16 cellular contexts compared by ENCODE assay signal in genomic region chr3:16179771-16180736, GRCh38. TPM values are rescaled to one million over a fixed set of nuclear protein-coding genes. Genes with fewer than 3 reads are reported as not detected.
DNase-seq lines count a peak whose midpoint lies in the region; ATAC-seq and TF ChIP-seq lines count a peak whose summit lies in the region.
"Had no signal": no experiment of that assay in that cellular context is flagged by ENCODE, and none has a peak within 500 bp of the region (broad histone marks: within the 10 kb centered on the region; RNA-seq: fewer than 3 reads in every experiment).

No MANE protein-coding gene starts in this region.

- no peaks in the 10 kb centered on the region for H3K9me3 ChIP-seq in Panc1 (ENCODE audit: control insufficient read depth, insufficient read depth, low read depth, low read length)
- no peaks in the 10 kb centered on the region for H3K9me3 ChIP-seq in esophagus muscularis mucosa
- H3K9me3 ChIP-seq: heart right ventricle had no signal

- H3K36me3 ChIP-seq in GM23338 (ENCODE audit: insufficient read depth) (no peaks in the 10 kb centered on the region), Panc1 (ENCODE audit: control insufficient read depth, insufficient read depth, low read length) (no peaks in the 10 kb centered on the region), esophagus muscularis mucosa (peaks cover 0 to 46% (median 4%) of the 10 kb centered on the region in 4 donors)
- H3K36me3 ChIP-seq: heart right ventricle had no signal

- TF ChIP-seq CTCF in GM23338 (conservative IDR thresholded peaks at IDR 0.05; ENCODE audit: low read depth in 2 of 2) (no peak), Panc1 (IDR thresholded peaks at IDR 0.05) (no peak), esophagus muscularis mucosa (IDR thresholded peaks at IDR 0.05) (no peak)

- H3K4me1 Mint-ChIP-seq in GM23338 = peaks cover 13% of the 10 kb centered on the region
- H3K4me1 Mint-ChIP-seq in activated naive CD8-positive, alpha-beta T cell treated with anti-CD3 and anti-CD28 coated beads, Interleukin-2, amount 50 U/mL, for 24 hours = no peaks in the 10 kb centered on the region

- H4K20me1 ChIP-seq in GM23338 (replicated peaks; ENCODE audit: insufficient read depth) = no peaks in the 10 kb centered on the region

- H3K27me3 ChIP-seq in GM23338 (ENCODE audit: insufficient read depth) = no peaks in the 10 kb centered on the region
- no peaks in the 10 kb centered on the region for H3K27me3 ChIP-seq in Panc1 (ENCODE audit: control insufficient read depth, insufficient read depth, low read length)
- no peaks in the 10 kb centered on the region for H3K27me3 ChIP-seq in esophagus muscularis mucosa

- WGBS in esophagus muscularis mucosa = 83% methylated on average over 14 of the region's 15 CpGs

- no peaks in the 10 kb centered on the region for H3K9me3 Mint-ChIP-seq in GM23338
- H3K9me3 Mint-ChIP-seq in activated naive CD8-positive, alpha-beta T cell treated with anti-CD3 and anti-CD28 coated beads, Interleukin-2, amount 50 U/mL, for 24 hours = no peaks in the 10 kb centered on the region
- H3K9me3 Mint-ChIP-seq: activated naive CD4-positive, alpha-beta T cell treated with anti-CD3 and anti-CD28 coated beads, Interleukin-2, amount 50 U/mL, for 72 hours; CD4-positive, CD25-positive, alpha-beta regulatory T cell had no signal

- no peaks in the 10 kb centered on the region for H3F3A ChIP-seq in GM23338 (replicated peaks; ENCODE audit: low read depth)

- no peak overlapping the region for H3K27ac ChIP-seq in GM23338 (ENCODE audit: low read depth)
- peak overlapping the region; percentile 23; the same call in 1 of the 2 replicates for H3K27ac ChIP-seq in Panc1 (ENCODE audit: low read length)
- peak overlapping the region in 3 of 4 donors; percentile 28 to 44 (median 41) for H3K27ac ChIP-seq in esophagus muscularis mucosa (replicated peaks in 1 of 4)
- H3K27ac ChIP-seq in substantia nigra (ENCODE audit: low read depth, low read length, poor library complexity, severe bottlenecking) = peak overlapping the region; percentile 31
- H3K27ac ChIP-seq: RWPE1 had no signal

- H3K4me2 ChIP-seq in GM23338 = no peak overlapping the region

- no peak for DNase-seq in GM23338 (ENCODE audit: low spot score)
- no peak for DNase-seq in Panc1 (ENCODE audit: low read depth, low spot score)
- no peak for DNase-seq in esophagus muscularis mucosa (ENCODE audit: extremely low spot score)
- no peak for DNase-seq in substantia nigra (lab: John Stamatoyannopoulos, UW)
- DNase-seq in activated naive CD8-positive, alpha-beta T cell treated with anti-CD3 and anti-CD28 coated beads, Interleukin-2, amount 50 U/mL, for 24 hours = no peak
- no peak for DNase-seq in NCI-H2171 treated with DMSO at 0.1 percent for 48 hours (lab: John Stamatoyannopoulos, UW)
- DNase-seq: CD4-positive, CD25-positive, alpha-beta regulatory T cell; heart right ventricle; NCI-H187; NCI-H524 treated with DMSO at 0.1 percent for 48 hours; stimulated activated naive CD4-positive, alpha-beta T cell treated with Interleukin-2 at 50 U/mL for 16 hours; T-helper 17 cell had no signal

- no peaks in the 10 kb centered on the region for H3K79me2 ChIP-seq in GM23338 (replicated peaks; ENCODE audit: insufficient read depth)

- H3K4me3 ChIP-seq in GM23338 = no peak overlapping the region
- H3K4me3 ChIP-seq in Panc1 (ENCODE audit: low read depth in 2 of 2, low read length in 2 of 2) = no peak overlapping the region
- H3K4me3 ChIP-seq in esophagus muscularis mucosa = peak overlapping the region in 3 of 4 donors; percentile 48 to 68 (median 51)
- H3K4me3 ChIP-seq: heart right ventricle had no signal

- no peaks in the 10 kb centered on the region for H3K4me1 ChIP-seq in GM23338 (ENCODE audit: insufficient read depth)
- peaks cover 12% of the 10 kb centered on the region for H3K4me1 ChIP-seq in Panc1 (ENCODE audit: control insufficient read depth, insufficient read depth, low read length)
- H3K4me1 ChIP-seq in esophagus muscularis mucosa = peaks cover 8 to 64% (median 24%) of the 10 kb centered on the region in 4 donors

- H3K4me3 Mint-ChIP-seq in GM23338 = no peak overlapping the region
- no peak overlapping the region for H3K4me3 Mint-ChIP-seq in activated naive CD8-positive, alpha-beta T cell treated with anti-CD3 and anti-CD28 coated beads, Interleukin-2, amount 50 U/mL, for 24 hours
- H3K4me3 Mint-ChIP-seq: CD4-positive, CD25-positive, alpha-beta regulatory T cell; T-helper 17 cell had no signal

- H3K9me2 ChIP-seq in GM23338 (ENCODE audit: insufficient read depth) = no peaks in the 10 kb centered on the region

- H3K27ac Mint-ChIP-seq in GM23338 = no peak overlapping the region
- no peak overlapping the region for H3K27ac Mint-ChIP-seq in activated naive CD8-positive, alpha-beta T cell treated with anti-CD3 and anti-CD28 coated beads, Interleukin-2, amount 50 U/mL, for 24 hours
- H3K27ac Mint-ChIP-seq: activated naive CD4-positive, alpha-beta T cell treated with anti-CD3 and anti-CD28 coated beads, Interleukin-2, amount 50 U/mL, for 72 hours; CD4-positive, CD25-positive, alpha-beta regulatory T cell; T-helper 17 cell had no signal

- POLR2A ChIA-PET in Panc1 (lab: Charles Lee) = no interaction called here

- in situ Hi-C loops in Panc1 (cut with HindIII; ENCODE audit: low pct_unique_long_range_greater_than_20kb, low sequenced_read_pairs) = no loop called here

- no peak for TF ChIP-seq EP300 in esophagus muscularis mucosa (IDR thresholded peaks at IDR 0.05)

- no peaks in the 10 kb centered on the region for H3K36me3 Mint-ChIP-seq in GM23338 (ENCODE audit: low read depth)
- H3K36me3 Mint-ChIP-seq in activated naive CD8-positive, alpha-beta T cell treated with anti-CD3 and anti-CD28 coated beads, Interleukin-2, amount 50 U/mL, for 24 hours (ENCODE audit: low read depth) = no peaks in the 10 kb centered on the region
- H3K36me3 Mint-ChIP-seq: activated naive CD4-positive, alpha-beta T cell treated with anti-CD3 and anti-CD28 coated beads, Interleukin-2, amount 50 U/mL, for 72 hours; CD4-positive, CD25-positive, alpha-beta regulatory T cell had no signal

- BruUV-seq in Panc1 (replicated peaks; lab: Mats Ljungman, UMichigan) = no TSS peak

- intact Hi-C loops in Panc1 (cut with micrococcal nuclease; ENCODE audit: unreplicated experiment) = loop anchor here (10.0 kb wide), 2 partner anchors 65 to 365 kb away; no protein-coding TSS in a partner anchor
- intact Hi-C loops in esophagus muscularis mucosa (cut with DNase I) = loop anchor here (2.0 to 5.0 kb wide), 3 partner anchors 67 to 363 kb away; no protein-coding TSS in a partner anchor

- ATAC-seq in GM23338 (no peak), Panc1 (no peak), HG03571 (IDR thresholded peaks at IDR 0.05; ENCODE audit: unreplicated experiment) (no peak)
- ATAC-seq in activated naive CD8-positive, alpha-beta T cell treated with anti-CD3 and anti-CD28 coated beads, Interleukin-2, amount 50 U/mL, for 24 hours = no peak
- ATAC-seq: activated naive CD4-positive, alpha-beta T cell treated with anti-CD3 and anti-CD28 coated beads, Interleukin-2, amount 50 U/mL, for 72 hours; heart right ventricle; T-helper 17 cell had no signal

- no peaks in the 10 kb centered on the region for H3K27me3 Mint-ChIP-seq in GM23338 (ENCODE audit: insufficient read depth, low read depth, poor library complexity)
- H3K27me3 Mint-ChIP-seq in activated naive CD8-positive, alpha-beta T cell treated with anti-CD3 and anti-CD28 coated beads, Interleukin-2, amount 50 U/mL, for 24 hours = peaks cover 11% of the 10 kb centered on the region

- peak overlapping the region; percentile 59 for H2AFZ ChIP-seq in GM23338

- TF ChIP-seq POLR2A in esophagus muscularis mucosa (IDR thresholded peaks at IDR 0.05; ENCODE audit: low read depth) = no peak

- CTCF ChIA-PET in Panc1 (lab: Charles Lee) = no interaction called here

TF ChIP-seq in GM23338, 12 proteins besides CTCF, POLR2A, EP300 and RAD21 (continues in another document):
- TF ChIP-seq EZH2phosphoT487 (IDR thresholded peaks at IDR 0.05; ENCODE audit: unreplicated experiment) (no peak), JUNB (IDR thresholded peaks at IDR 0.05; ENCODE audit: unreplicated experiment) (no peak), NANOG (IDR thresholded peaks at IDR 0.05; ENCODE audit: borderline replicate concordance) (no peak), ETS1 (IDR thresholded peaks at IDR 0.05) (no peak), ZNF331 (CRISPR knock-in tag; IDR thresholded peaks at IDR 0.05; ENCODE audit: low read depth) (no peak), POLR2AphosphoS5 (IDR thresholded peaks at IDR 0.05; ENCODE audit: low read depth) (no peak), CREB1 (CRISPR knock-in tag; IDR thresholded peaks at IDR 0.05; ENCODE audit: low read depth) (no peak), STAT1 (IDR thresholded peaks at IDR 0.05; ENCODE audit: unreplicated experiment) (no peak)

RNA-seq across cellular contexts. Expression of gene GALNT15, which starts 5.6 kb away (rescaled TPM):
- total RNA-seq in GM23338 (2014; rRNA removed; shearing (Covaris generic)) = 0.35 TPM in 1 of 2 replicates, not detected in the other
- 0.06 TPM in 1 of 2 replicates, not detected in the other for polyA plus RNA-seq in GM23338 (2016; fragmentation: Nextera tagmentation; extraction: Ambion mirVana)
- total RNA-seq in Panc1 (2021; ENCODE audit: unreplicated experiment) (0.10 TPM), esophagus muscularis mucosa (100 to 1,000 TPM in 3 of 4 donors, 10 to 100 TPM in 1; 76.0 to 320 (median 135) TPM)
- polyA plus RNA-seq in Panc1 (2012; ENCODE audit: insufficient read length) = not detected
- total RNA-seq: CD4-positive, CD25-positive, alpha-beta regulatory T cell; G401 had no signal
- polyA plus RNA-seq: CD4-positive, CD25-positive, alpha-beta regulatory T cell had no signal

Comparison
In these comparisons a context has a peak if more than half of its experiments do, and no peak if none do; other contexts are left out.
1. H3K4me3 ChIP-seq: peak in esophagus muscularis mucosa (3 of 4); none in GM23338 (single experiment) and Panc1 (0 of 2).
2. RNA of gene GALNT15, which starts 5.6 kb away (total RNA-seq): 76.0 to 320 TPM in esophagus muscularis mucosa; 0.35 TPM in GM23338 and 0.10 TPM in Panc1 (single experiment); every median in the first group is over 10 times any median in the second.